Comparison of ENCODE assay signal across 25 cellular contexts in the genomic region with DNA sequence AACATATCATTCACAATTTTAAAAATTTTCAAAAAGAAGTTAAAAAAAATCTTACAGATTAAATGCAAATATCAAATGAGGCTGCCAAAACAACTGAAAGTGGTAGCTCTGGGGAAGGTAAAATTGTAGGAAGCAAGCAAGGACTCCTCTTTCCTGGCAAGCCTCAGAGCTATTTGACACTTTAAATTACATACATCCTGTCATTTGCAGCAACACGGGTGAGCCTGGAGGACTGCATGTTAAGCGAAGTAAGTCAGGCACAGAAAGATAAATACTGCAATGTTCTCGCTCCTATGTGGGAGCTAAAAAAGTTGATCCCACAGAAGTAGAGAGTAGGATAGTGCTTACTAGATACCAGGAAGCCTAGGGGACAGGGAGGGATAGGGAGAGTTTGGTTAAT. TPM values are rescaled to one million over a fixed set of nuclear protein-coding genes. Genes with fewer than 3 reads are reported as not detected.
"Had no signal": no experiment of that assay in that cellular context is flagged by ENCODE, and none has a peak within 500 bp of the region (broad histone marks: within the 10 kb centered on the region; RNA-seq: fewer than 3 reads in every experiment).

No MANE protein-coding gene starts in this region.

- H3K36me3 Mint-ChIP-seq: activated naive CD4-positive, alpha-beta T cell treated with anti-CD3 and anti-CD28 coated beads, Interleukin-2, amount 50 U/mL, for 72 hours; immature natural killer cell; memory B cell; naive B cell; WTC11 had no signal

- H3K4me3 ChIP-seq: hepatocyte, right lobe of liver, skin epidermis, suprapubic skin, tibial nerve had no signal

- DNase-seq: activated gamma-delta T cell treated with Interleukin-2 at 50 U/mL for 16 hours; activated T-cell treated with anti-CD3 and anti-CD28 coated beads, Interleukin-2, amount 50 U/mL, for 1 hour; aorta; dermis blood vessel endothelial cell; effector memory CD4-positive, alpha-beta T cell; foreskin melanocyte; immature natural killer cell; naive B cell; occipital lobe; posterior cingulate gyrus; right lobe of liver; stimulated activated CD4-positive, alpha-beta T cell treated with anti-CD3 and anti-CD28 coated beads, Interleukin-1b, Interleukin-23, amount 100 ng/mL, for 48 hours; T1000 had no signal

- FAIRE-seq: endothelial cell of umbilical vein had no signal

- ATAC-seq: activated naive CD4-positive, alpha-beta T cell treated with anti-CD3 and anti-CD28 coated beads, Interleukin-2, amount 50 U/mL, for 72 hours; esophagus mucosa; right lobe of liver; WTC11 had no signal

- H3K27me3 Mint-ChIP-seq: brain; memory B cell; stimulated activated naive CD8-positive, alpha-beta T cell treated with anti-CD3 and anti-CD28 coated beads, Interleukin-15, Interleukin-2, amounts not matched to agents 100 ng/mL and 50 ng/mL, for 24 hours had no signal

- H3K27ac Mint-ChIP-seq: activated naive CD4-positive, alpha-beta T cell treated with anti-CD3 and anti-CD28 coated beads, Interleukin-2, amount 50 U/mL, for 72 hours; brain; immature natural killer cell; memory B cell; naive B cell; stimulated activated naive CD8-positive, alpha-beta T cell treated with anti-CD3 and anti-CD28 coated beads, Interleukin-15, Interleukin-2, amounts not matched to agents 100 ng/mL and 50 ng/mL, for 24 hours; WTC11 had no signal

- H3K4me1 Mint-ChIP-seq: immature natural killer cell, memory B cell, naive B cell, neural crest cell had no signal

- H3K27me3 ChIP-seq: hepatocyte, right lobe of liver, suprapubic skin, tibial nerve had no signal

- H3K4me3 Mint-ChIP-seq: brain; immature natural killer cell; memory B cell; naive B cell; neural crest cell; stimulated activated naive CD8-positive, alpha-beta T cell treated with anti-CD3 and anti-CD28 coated beads, Interleukin-15, Interleukin-2, amounts not matched to agents 100 ng/mL and 50 ng/mL, for 24 hours; WTC11 had no signal

- H3K27ac ChIP-seq: hepatocyte, right lobe of liver, skin epidermis, suprapubic skin had no signal

RNA-seq across cellular contexts. Expression of a gene that starts 58.0 kb away (rescaled TPM):
- total RNA-seq: activated naive CD4-positive, alpha-beta T cell treated with anti-CD3 and anti-CD28 coated beads, Interleukin-2, amount 50 U/mL, for 72 hours had no signal
